In genomic region chr5:72171667-72172066, GRCh38 we compare ENCODE assay signal across 17 cellular contexts.
DNase-seq lines count a peak whose midpoint lies in the region; ATAC-seq, FAIRE-seq and TF ChIP-seq lines count a peak whose summit lies in the region.
"Had no signal": no experiment of that assay in that cellular context is flagged by ENCODE, and none has a peak within 500 bp of the region (broad histone marks: within the 10 kb centered on the region; RNA-seq: fewer than 3 reads in every experiment).

No MANE protein-coding gene starts in this region.

- no peak overlapping the region for H3K4me3 Mint-ChIP-seq in activated CD8-positive, alpha-beta T cell treated with anti-CD3 and anti-CD28 coated beads for 36 hours
- H3K4me3 Mint-ChIP-seq in activated CD8-positive, alpha-beta T cell treated with anti-CD3 and anti-CD28 coated beads, Interleukin-2, amount 10 ng/mL, durations not matched to agents 7 days and 5 days, result no peak overlapping the region
- peak overlapping the region; percentile 9 for H3K4me3 Mint-ChIP-seq in activated T-helper 17 cell treated with anti-CD3 and anti-CD28 coated beads, Interleukin-2, amount 50 U/mL, for 72 hours
- H3K4me3 Mint-ChIP-seq: CD4-positive, CD25-positive, alpha-beta regulatory T cell; endodermal cell had no signal

- H3K9me3 ChIP-seq in right cardiac atrium (ENCODE audit: control insufficient read depth, low read length) (no peaks in the 10 kb centered on the region), Peyer's patch (no peaks in the 10 kb centered on the region), thyroid gland (no peaks in the 10 kb centered on the region)
- H3K9me3 ChIP-seq: left lung had no signal

- ATAC-seq in activated CD8-positive, alpha-beta T cell treated with anti-CD3 and anti-CD28 coated beads for 36 hours, result no peak
- ATAC-seq in activated CD8-positive, alpha-beta T cell treated with anti-CD3 and anti-CD28 coated beads, Interleukin-2, amount 10 ng/mL, durations not matched to agents 7 days and 5 days, result no peak
- ATAC-seq in activated T-helper 17 cell treated with anti-CD3 and anti-CD28 coated beads, Interleukin-2, amount 50 U/mL, for 72 hours (replicated peaks), result peak; percentile 97
- ATAC-seq in right cardiac atrium, result peak; percentile 53 to 77
- ATAC-seq in GM21786 (IDR thresholded peaks at IDR 0.05; ENCODE audit: unreplicated experiment), result no peak
- ATAC-seq: K562, left lung had no signal

- H3K36me3 ChIP-seq in Peyer's patch (no peaks in the 10 kb centered on the region), thyroid gland (no peaks in the 10 kb centered on the region)
- H3K36me3 ChIP-seq: left lung had no signal

- POLR2A ChIA-PET in activated CD8-positive, alpha-beta T cell treated with anti-CD3 and anti-CD28 coated beads for 36 hours (lab: Charles Lee), result no interaction called here
- POLR2A ChIA-PET in activated CD8-positive, alpha-beta T cell treated with anti-CD3 and anti-CD28 coated beads, Interleukin-2, amount 10 ng/mL, durations not matched to agents 7 days and 5 days (lab: Charles Lee), result no interaction called here

- peaks cover 5% of the 10 kb centered on the region for H3K4me1 ChIP-seq in right cardiac atrium (ENCODE audit: control insufficient read depth, insufficient read depth, low read length)
- no peaks in the 10 kb centered on the region for H3K4me1 ChIP-seq in Peyer's patch
- H3K4me1 ChIP-seq in thyroid gland, result peaks cover 0 to 5% of the 10 kb centered on the region in 2 donors

- H3K36me3 Mint-ChIP-seq in activated CD8-positive, alpha-beta T cell treated with anti-CD3 and anti-CD28 coated beads for 36 hours (ENCODE audit: low read depth), result no peaks in the 10 kb centered on the region
- H3K36me3 Mint-ChIP-seq in activated CD8-positive, alpha-beta T cell treated with anti-CD3 and anti-CD28 coated beads, Interleukin-2, amount 10 ng/mL, durations not matched to agents 7 days and 5 days (ENCODE audit: low read depth), result no peaks in the 10 kb centered on the region
- no peaks in the 10 kb centered on the region for H3K36me3 Mint-ChIP-seq in activated T-helper 17 cell treated with anti-CD3 and anti-CD28 coated beads, Interleukin-2, amount 50 U/mL, for 72 hours (ENCODE audit: low read depth)
- H3K36me3 Mint-ChIP-seq: CD4-positive, CD25-positive, alpha-beta regulatory T cell had no signal

- no peak for TF ChIP-seq POLR2A in Peyer's patch (IDR thresholded peaks at IDR 0.05)
- no peak for TF ChIP-seq POLR2A in thyroid gland (IDR thresholded peaks at IDR 0.05)

- WGBS in right cardiac atrium, result 66% methylated on average over 6 of the region's 6 CpGs
- 83 to 92% methylated on average over 6 of the region's 6 CpGs for WGBS in thyroid gland, 2 donors

- TF ChIP-seq CTCF in activated CD8-positive, alpha-beta T cell treated with anti-CD3 and anti-CD28 coated beads for 36 hours (IDR thresholded peaks at IDR 0.05), result no peak
- TF ChIP-seq CTCF in Peyer's patch (IDR thresholded peaks at IDR 0.05) (no peak), thyroid gland (IDR thresholded peaks at IDR 0.05) (no peak)

- CTCF ChIA-PET in activated CD8-positive, alpha-beta T cell treated with anti-CD3 and anti-CD28 coated beads for 36 hours (lab: Charles Lee), result no interaction called here
- CTCF ChIA-PET in activated CD8-positive, alpha-beta T cell treated with anti-CD3 and anti-CD28 coated beads, Interleukin-2, amount 10 ng/mL, durations not matched to agents 7 days and 5 days (lab: Charles Lee), result no interaction called here

- DNase-seq in activated CD8-positive, alpha-beta T cell treated with anti-CD3 and anti-CD28 coated beads for 36 hours, result peak; percentile 3
- no peak for DNase-seq in activated CD8-positive, alpha-beta T cell treated with anti-CD3 and anti-CD28 coated beads, Interleukin-2, amount 10 ng/mL, durations not matched to agents 7 days and 5 days
- peak; percentile 15 for DNase-seq in GM18507 (ENCODE audit: extremely low spot score, insufficient read length, low read depth)
- no peak for DNase-seq in right cardiac atrium
- DNase-seq in Peyer's patch, result no peak
- DNase-seq in thyroid gland, result no peak
- DNase-seq: CD4-positive, CD25-positive, alpha-beta regulatory T cell; cerebellar nuclear complex; DMS53; endodermal cell; left lung; NCI-H1092; NCI-H2171 treated with DMSO at 0.1 percent for 48 hours; NK-92 treated with Interleukin-12 subunit alpha and Interleukin-12 subunit beta, amount 100 ng/mL, for 24 hours had no signal

- H3K27ac ChIP-seq in right cardiac atrium (ENCODE audit: low read length), result peak overlapping the region; percentile 45
- no peak overlapping the region for H3K27ac ChIP-seq in Peyer's patch
- H3K27ac ChIP-seq in thyroid gland, result no peak overlapping the region
- H3K27ac ChIP-seq: left lung had no signal

- intact Hi-C loops in activated CD8-positive, alpha-beta T cell treated with anti-CD3 and anti-CD28 coated beads for 36 hours (cut with micrococcal nuclease), result no loop called here
- intact Hi-C loops in right cardiac atrium (cut with DNase I), result no loop called here
- intact Hi-C loops in thyroid gland (cut with DNase I), result no loop called here

- H3K27me3 ChIP-seq in right cardiac atrium (ENCODE audit: control insufficient read depth, insufficient read depth) (no peaks in the 10 kb centered on the region), Peyer's patch (no peaks in the 10 kb centered on the region), thyroid gland (no peaks in the 10 kb centered on the region)
- H3K27me3 ChIP-seq: left lung had no signal

- H3K27me3 Mint-ChIP-seq in activated CD8-positive, alpha-beta T cell treated with anti-CD3 and anti-CD28 coated beads for 36 hours, result peaks cover 35% of the 10 kb centered on the region
- peaks cover 53% of the 10 kb centered on the region for H3K27me3 Mint-ChIP-seq in activated CD8-positive, alpha-beta T cell treated with anti-CD3 and anti-CD28 coated beads, Interleukin-2, amount 10 ng/mL, durations not matched to agents 7 days and 5 days (ENCODE audit: low read depth)
- peaks cover 43% of the 10 kb centered on the region for H3K27me3 Mint-ChIP-seq in activated T-helper 17 cell treated with anti-CD3 and anti-CD28 coated beads, Interleukin-2, amount 50 U/mL, for 72 hours

- no peak overlapping the region for H3K4me3 ChIP-seq in right cardiac atrium (ENCODE audit: low read length)
- H3K4me3 ChIP-seq in Peyer's patch, result no peak overlapping the region
- no peak overlapping the region for H3K4me3 ChIP-seq in thyroid gland (replicated peaks in 1 of 3)
- H3K4me3 ChIP-seq: K562, left lung had no signal

- H3K9me3 Mint-ChIP-seq in activated CD8-positive, alpha-beta T cell treated with anti-CD3 and anti-CD28 coated beads for 36 hours, result no peaks in the 10 kb centered on the region
- H3K9me3 Mint-ChIP-seq in activated CD8-positive, alpha-beta T cell treated with anti-CD3 and anti-CD28 coated beads, Interleukin-2, amount 10 ng/mL, durations not matched to agents 7 days and 5 days (ENCODE audit: insufficient read depth), result no peaks in the 10 kb centered on the region
- H3K9me3 Mint-ChIP-seq in activated T-helper 17 cell treated with anti-CD3 and anti-CD28 coated beads, Interleukin-2, amount 50 U/mL, for 72 hours, result no peaks in the 10 kb centered on the region
- H3K9me3 Mint-ChIP-seq: endodermal cell had no signal

- peak; percentile 60 for FAIRE-seq in GM18507 (lab: Jason Lieb, UNC)
- FAIRE-seq: K562 had no signal

- no peaks in the 10 kb centered on the region for H3K4me1 Mint-ChIP-seq in activated CD8-positive, alpha-beta T cell treated with anti-CD3 and anti-CD28 coated beads for 36 hours (ENCODE audit: low read depth)
- H3K4me1 Mint-ChIP-seq in activated CD8-positive, alpha-beta T cell treated with anti-CD3 and anti-CD28 coated beads, Interleukin-2, amount 10 ng/mL, durations not matched to agents 7 days and 5 days (ENCODE audit: low read depth), result peaks cover 2% of the 10 kb centered on the region
- H3K4me1 Mint-ChIP-seq in activated T-helper 17 cell treated with anti-CD3 and anti-CD28 coated beads, Interleukin-2, amount 50 U/mL, for 72 hours, result peaks cover 6% of the 10 kb centered on the region
- H3K4me1 Mint-ChIP-seq: CD4-positive, CD25-positive, alpha-beta regulatory T cell had no signal

- no peak overlapping the region for H3K27ac Mint-ChIP-seq in activated CD8-positive, alpha-beta T cell treated with anti-CD3 and anti-CD28 coated beads for 36 hours
- H3K27ac Mint-ChIP-seq in activated CD8-positive, alpha-beta T cell treated with anti-CD3 and anti-CD28 coated beads, Interleukin-2, amount 10 ng/mL, durations not matched to agents 7 days and 5 days, result no peak overlapping the region
- H3K27ac Mint-ChIP-seq in activated T-helper 17 cell treated with anti-CD3 and anti-CD28 coated beads, Interleukin-2, amount 50 U/mL, for 72 hours, result peak overlapping the region; percentile 29
- H3K27ac Mint-ChIP-seq: CD4-positive, CD25-positive, alpha-beta regulatory T cell; endodermal cell had no signal

Comparison
In these comparisons a context has a peak if more than half of its experiments do, and no peak if none do; other contexts are left out.
1. DNase-seq: peak in activated CD8-positive, alpha-beta T cell treated with anti-CD3 and anti-CD28 coated beads for 36 hours (single experiment) and GM18507 (single experiment); none in activated CD8-positive, alpha-beta T cell treated with anti-CD3 and anti-CD28 coated beads, Interleukin-2, amount 10 ng/mL, durations not matched to agents 7 days and 5 days (single experiment), right cardiac atrium (0 of 3), Peyer's patch (0 of 3) and thyroid gland (0 of 2).
2. ATAC-seq: peak in activated T-helper 17 cell treated with anti-CD3 and anti-CD28 coated beads, Interleukin-2, amount 50 U/mL, for 72 hours (single experiment) and right cardiac atrium (2 of 2); none in activated CD8-positive, alpha-beta T cell treated with anti-CD3 and anti-CD28 coated beads for 36 hours (single experiment), activated CD8-positive, alpha-beta T cell treated with anti-CD3 and anti-CD28 coated beads, Interleukin-2, amount 10 ng/mL, durations not matched to agents 7 days and 5 days (single experiment) and GM21786 (single experiment).